Comparison of ENCODE assay signal across 15 cellular contexts in genomic region chr4:28229092-28229491, GRCh38.
DNase-seq lines count a peak whose midpoint lies in the region; TF ChIP-seq lines count a peak whose summit lies in the region.
"Had no signal": no experiment of that assay in that cellular context is flagged by ENCODE, and none has a peak within 500 bp of the region (broad histone marks: within the 10 kb centered on the region; RNA-seq: fewer than 3 reads in every experiment).

No MANE protein-coding gene starts in this region.

- peak overlapping the region; percentile 40 for H3K4me2 ChIP-seq in GM23248 (ENCODE audit: unreplicated experiment)

- in situ Hi-C loops in GM23248 (cut with MboI): no loop called here
- in situ Hi-C loops in transverse colon (cut with MboI; ENCODE audit: low pct_ligation_motif_present in 1 of 4, low pct_unique_long_range_greater_than_20kb in 1 of 4, low sequenced_read_pairs in 3 of 4): no loop called here
- in situ Hi-C loops in GM13977 (cut with MboI; ENCODE audit: low pct_unique_long_range_greater_than_20kb, low sequenced_read_pairs, unreplicated experiment): no loop called here

- TF ChIP-seq CTCF in transverse colon (IDR thresholded peaks at IDR 0.05): no peak
- no peak for TF ChIP-seq CTCF in GM13977 (IDR thresholded peaks at IDR 0.05; ENCODE audit: extremely low read depth, insufficient read depth, missing control alignments)

- peak overlapping the region; percentile 31 for H2AFZ ChIP-seq in GM23248

- H3K9me3 ChIP-seq in GM23248 (ENCODE audit: low read depth) (no peaks in the 10 kb centered on the region), SJSA1 (replicated peaks) (no peaks in the 10 kb centered on the region), transverse colon (no peaks in the 10 kb centered on the region)

- 0 to 3% methylated on average over 1 of the region's 1 CpG for WGBS in GM23248 (ENCODE audit: low coverage in 1 of 2, low lambda C conversion rate in 2 of 2, missing lambda C conversion rate in 2 of 2), 2 experiments
- WGBS in transverse colon (ENCODE audit: low coverage in 1 of 2), 2 donors: 52 to 67% methylated on average over 1 of the region's 1 CpG

- H3K36me3 ChIP-seq in GM23248 (ENCODE audit: low read depth) (no peaks in the 10 kb centered on the region), SJSA1 (no peaks in the 10 kb centered on the region), transverse colon (no peaks in the 10 kb centered on the region)

- H3K79me2 ChIP-seq in GM23248 (ENCODE audit: insufficient read depth): no peaks in the 10 kb centered on the region

- H3K4me3 ChIP-seq in GM23248 (no peak overlapping the region), SJSA1 (no peak overlapping the region), transverse colon (no peak overlapping the region)

- peak; percentile 85 for DNase-seq in GM23248
- peak; percentile 41 to 52 for DNase-seq in SJSA1 (ENCODE audit: low read depth in 1 of 2, low spot score in 2 of 2)
- DNase-seq in fibroblast of the conjunctiva (ENCODE audit: low read depth): peak; percentile 14
- peak; percentile 1 for DNase-seq in renal cortical epithelial cell (ENCODE audit: low read depth)
- no peak for DNase-seq in activated effector memory CD4-positive, alpha-beta T cell treated with Interleukin-2 at 50 U/mL for 16 hours
- no peak for DNase-seq in transverse colon
- no peak for DNase-seq in GM13977 (ENCODE audit: low spot score)
- no peak for DNase-seq in NOMO-1 (lab: John Stamatoyannopoulos, UW; ENCODE audit: unreplicated experiment in 2 of 2)
- DNase-seq: activated CD4-positive, alpha-beta T cell treated with anti-CD3 and anti-CD28 coated beads, Interleukin-2, amount 50 U/mL, for 48 hours; effector memory CD8-positive, alpha-beta T cell; GOT3; NCI-H1694 treated with DMSO at 0.1 percent for 48 hours; SHP77; stimulated activated CD4-positive, alpha-beta T cell treated with anti-CD3 and anti-CD28 coated beads, Interleukin-2, amount 100 ng/mL, for 48 hours; T-helper 9 cell had no signal

- TF ChIP-seq POLR2A in transverse colon (IDR thresholded peaks at IDR 0.05): no peak

- H3K9me2 ChIP-seq in GM23248 (ENCODE audit: insufficient read depth): no peaks in the 10 kb centered on the region

- TF ChIP-seq EP300 in transverse colon (IDR thresholded peaks at IDR 0.05; ENCODE audit: low read depth): no peak

- no peaks in the 10 kb centered on the region for H3K27me3 ChIP-seq in GM23248 (replicated peaks; ENCODE audit: insufficient read depth)
- no peaks in the 10 kb centered on the region for H3K27me3 ChIP-seq in SJSA1 (replicated peaks)
- no peaks in the 10 kb centered on the region for H3K27me3 ChIP-seq in transverse colon

- intact Hi-C loops in transverse colon (cut with DNase I; ENCODE audit: low total_unique reads): no loop called here

- peaks cover 21% of the 10 kb centered on the region for H3F3A ChIP-seq in GM23248 (ENCODE audit: insufficient read depth)

- H4K20me1 ChIP-seq in GM23248 (ENCODE audit: insufficient read depth): no peaks in the 10 kb centered on the region

- H3K27ac ChIP-seq in GM23248 (peak overlapping the region; percentile 64), SJSA1 (peak overlapping the region; percentile 70), transverse colon (no peak overlapping the region)

- no peak overlapping the region for H3K9ac ChIP-seq in GM23248

- H3K4me1 ChIP-seq in GM23248 (ENCODE audit: insufficient read depth) (peaks cover 66% of the 10 kb centered on the region), SJSA1 (replicated peaks) (peaks cover 23% of the 10 kb centered on the region), transverse colon (no peaks in the 10 kb centered on the region)

Comparison
In these comparisons a context has a peak if more than half of its experiments do, and no peak if none do; other contexts are left out.
1. DNase-seq: peak in GM23248 (single experiment), SJSA1 (2 of 2), fibroblast of the conjunctiva (single experiment) and renal cortical epithelial cell (single experiment); none in activated effector memory CD4-positive, alpha-beta T cell treated with Interleukin-2 at 50 U/mL for 16 hours (single experiment), transverse colon (single experiment), GM13977 (single experiment) and NOMO-1 (0 of 2).
2. H3K27ac ChIP-seq: peak in GM23248 (single experiment) and SJSA1 (single experiment); none in transverse colon (0 of 4).